Comparison of ENCODE assay signal across 8 cellular contexts in genomic region chr9:37800631-37801286, GRCh38. TPM values are rescaled to one million over a fixed set of nuclear protein-coding genes. Genes with fewer than 3 reads are reported as not detected.
DNase-seq lines count a peak whose midpoint lies in the region; ATAC-seq and TF ChIP-seq lines count a peak whose summit lies in the region.

TSS of gene DCAF10 (plus strand) at chr9:37800797. CDS start at chr9:37800867, 70 bp downstream.

- peaks cover 8% of the 10 kb centered on the region; the same call in 1 of the 2 replicates for H3K36me3 ChIP-seq in KOPT-K1 (ENCODE audit: insufficient read depth, low read length)
- no peaks in the 10 kb centered on the region for H3K36me3 ChIP-seq in suprapubic skin

- H3K4me3 Mint-ChIP-seq in activated naive CD4-positive, alpha-beta T cell treated with anti-CD3 and anti-CD28 coated beads for 36 hours: peak within 1 kb of the TSS; percentile 93

- H3K4me1 ChIP-seq in suprapubic skin: peaks cover 30% of the 10 kb centered on the region

- no peaks in the 10 kb centered on the region for H3K9me3 Mint-ChIP-seq in activated naive CD4-positive, alpha-beta T cell treated with anti-CD3 and anti-CD28 coated beads for 36 hours

- H3K27ac Mint-ChIP-seq in activated naive CD4-positive, alpha-beta T cell treated with anti-CD3 and anti-CD28 coated beads for 36 hours: peak within 1 kb of the TSS; percentile 79

- peak; percentile 29 to 56 for TF ChIP-seq POLR2A in suprapubic skin (IDR thresholded peaks at IDR 0.05)

- TF ChIP-seq CTCF in suprapubic skin (IDR thresholded peaks at IDR 0.05): no peak

- H3K36me3 Mint-ChIP-seq in activated naive CD4-positive, alpha-beta T cell treated with anti-CD3 and anti-CD28 coated beads for 36 hours (ENCODE audit: low read depth): peaks cover 2% of the 10 kb centered on the region

- CTCF ChIA-PET in activated naive CD4-positive, alpha-beta T cell treated with anti-CD3 and anti-CD28 coated beads for 36 hours (lab: Charles Lee): no interaction called here

- peak within 1 kb of the TSS; percentile 74 for H3K27ac ChIP-seq in KOPT-K1 (ENCODE audit: low read depth, low read length, poor library complexity, severe bottlenecking)
- peak within 1 kb of the TSS; percentile 92 for H3K27ac ChIP-seq in suprapubic skin

- no peak for TF ChIP-seq EP300 in suprapubic skin (IDR thresholded peaks at IDR 0.05)

- peak; percentile 57 for ATAC-seq in GM21786 (IDR thresholded peaks at IDR 0.05; ENCODE audit: unreplicated experiment)

- H3K4me1 Mint-ChIP-seq in activated naive CD4-positive, alpha-beta T cell treated with anti-CD3 and anti-CD28 coated beads for 36 hours (ENCODE audit: low read depth): peaks cover 38% of the 10 kb centered on the region

- H3K9me3 ChIP-seq in KOPT-K1 (ENCODE audit: insufficient read depth, low read length, poor library complexity, severe bottlenecking): no peaks in the 10 kb centered on the region
- H3K9me3 ChIP-seq in suprapubic skin: no peaks in the 10 kb centered on the region

- peak within 1 kb of the TSS; percentile 100 for H3K4me3 ChIP-seq in suprapubic skin

- H3K27me3 ChIP-seq in suprapubic skin: no peaks in the 10 kb centered on the region

- in situ Hi-C loops in SK-MEL-5 (cut with HindIII; ENCODE audit: low pct_unique_long_range_greater_than_20kb, low sequenced_read_pairs): no loop called here

- intact Hi-C loops in activated naive CD4-positive, alpha-beta T cell treated with anti-CD3 and anti-CD28 coated beads for 36 hours (cut with micrococcal nuclease): loop anchor here (1.0 to 2.0 kb wide), 4 partner anchors 15 to 208 kb away; partner anchors contain the start of genes EXOSC3, TOMM5 and TRMT10B

- DNase-seq in ELF-1 (ENCODE audit: low read depth, low spot score) (peak; percentile 93), SK-MEL-5 (ENCODE audit: low read depth, low spot score) (peak; percentile 68), germinal center (ENCODE audit: low spot score) (peak; percentile 82), occipital lobe (lab: John Stamatoyannopoulos, UW) (peak; percentile 79), suprapubic skin (ENCODE audit: low spot score in 2 of 2) (peak; percentile 92 to 95)
- DNase-seq in activated naive CD4-positive, alpha-beta T cell treated with anti-CD3 and anti-CD28 coated beads for 36 hours: peak; percentile 89

- WGBS in suprapubic skin: 0% methylated on average over 7 of the region's 72 CpGs

- no peaks in the 10 kb centered on the region for H3K27me3 Mint-ChIP-seq in activated naive CD4-positive, alpha-beta T cell treated with anti-CD3 and anti-CD28 coated beads for 36 hours (ENCODE audit: low read depth)

RNA-seq across cellular contexts. Expression of gene DCAF10, which starts in this region (rescaled TPM):
- 10.3 and 10.6 TPM in 2 replicates for total RNA-seq in SK-MEL-5 (2014; rRNA removed; shearing (Covaris generic))
- polyA plus RNA-seq in SK-MEL-5 (2015; cell fraction: cytosol; rRNA removed): 10.8 and 13.6 TPM in 2 replicates
- polyA plus RNA-seq in SK-MEL-5 (2015; cell fraction: nucleus; rRNA removed): 11.5 and 12.5 TPM in 2 replicates
- total RNA-seq in activated naive CD4-positive, alpha-beta T cell treated with anti-CD3 and anti-CD28 coated beads for 36 hours: 10 to 100 TPM in 1 of 2 experiments, 1 to 10 TPM in 1; 9.4 to 10.9 TPM
- 27.6 TPM for total RNA-seq in occipital lobe
- 10 to 100 TPM; 21.7 to 47.6 (median 26.6) TPM for total RNA-seq in suprapubic skin

Comparison
In these comparisons a context has a peak if more than half of its experiments do, and no peak if none do; other contexts are left out.
1. Peak in every context shown above with its lines: DNase-seq, ATAC-seq, H3K4me3 ChIP-seq and H3K27ac ChIP-seq.